ENCODE assay signal across 1 cellular context in the genomic region with DNA sequence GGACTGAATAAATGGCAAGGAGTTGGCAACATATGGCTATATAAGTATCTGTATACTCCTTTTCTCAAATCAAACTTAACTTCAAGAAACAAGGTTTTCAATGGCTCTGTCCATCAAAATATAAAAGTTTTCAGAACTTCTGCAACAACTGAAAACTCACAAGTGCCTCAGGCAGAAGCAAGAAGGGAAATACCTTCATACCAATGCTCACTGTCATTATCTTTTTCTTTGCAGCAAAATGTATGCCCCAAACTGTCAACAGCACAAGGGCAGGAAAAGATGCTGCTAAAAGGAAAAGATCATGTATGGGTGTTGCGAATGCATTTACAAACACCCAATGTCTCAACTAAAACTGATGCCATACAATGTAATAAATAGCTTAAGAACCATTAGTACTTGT.
TF ChIP-seq lines count a peak whose summit lies in the region.

No MANE protein-coding gene starts in this region.

TF ChIP-seq in SK-N-SH treated with all-trans-retinoic acid at 6 μM for 48 hours, 23 proteins besides CTCF, POLR2A, EP300 and RAD21 (continued from another document):
- TF ChIP-seq POU6F1 (CRISPR knock-in tag; IDR thresholded peaks at IDR 0.05; ENCODE audit: borderline replicate concordance, low read depth) (no peak), ARNTL (CRISPR knock-in tag; IDR thresholded peaks at IDR 0.05; ENCODE audit: borderline replicate concordance, low read depth) (no peak)
TF ChIP-seq in SK-N-SH treated with all-trans-retinoic acid at 6 μM for 48 hours: peak in this region for 0.
